1 cellular context compared by ENCODE assay signal in genomic region chr15:41972341-41973237, GRCh38.
TF ChIP-seq lines count a peak whose summit lies in the region.

Gene EHD4 (minus strand): TSS chr15:41972557. CDS start chr15:41972494, 63 bp downstream.

TF ChIP-seq in HEK293, 187 proteins besides CTCF, POLR2A, EP300 and RAD21 (continued from another document and continues in another):
- TF ChIP-seq ZBTB20 (tag by site-specific recombination; IDR thresholded peaks at IDR 0.05), result peak; percentile 32; the same call in 1 of the 2 replicates
- peak; percentile 83 for TF ChIP-seq ATF2 (tag by site-specific recombination; IDR thresholded peaks at IDR 0.05; ENCODE audit: low read depth)
- TF ChIP-seq SP2 (tag by site-specific recombination; IDR thresholded peaks at IDR 0.05), result peak; percentile 87
- TF ChIP-seq RBAK (tag by site-specific recombination; IDR thresholded peaks at IDR 0.05), result no peak
- TF ChIP-seq KLF1 (tag by site-specific recombination; IDR thresholded peaks at IDR 0.05), result peak; percentile 50
- peak; percentile 54 for TF ChIP-seq PATZ1 (tag by site-specific recombination; IDR thresholded peaks at IDR 0.05)
- no peak; the same call in 1 of the 2 replicates for TF ChIP-seq ZNF660 (tag by site-specific recombination; IDR thresholded peaks at IDR 0.05)
- no peak for TF ChIP-seq ZNF555 (tag by site-specific recombination; conservative IDR thresholded peaks at IDR 0.05)
- TF ChIP-seq ZNF560 (tag by site-specific recombination; IDR thresholded peaks at IDR 0.05; ENCODE audit: borderline replicate concordance), result no peak
- no peak for TF ChIP-seq ZNF677 (tag by site-specific recombination; IDR thresholded peaks at IDR 0.05)
- TF ChIP-seq ZNF544 (tag by site-specific recombination; IDR thresholded peaks at IDR 0.05), result no peak
- no peak; the same call in 1 of the 2 replicates for TF ChIP-seq SP7 (tag by site-specific recombination; IDR thresholded peaks at IDR 0.05)
- TF ChIP-seq YY1 (tag by site-specific recombination; IDR thresholded peaks at IDR 0.05), result peak; percentile 17; the same call in 1 of the 2 replicates
- no peak for TF ChIP-seq INSM2 (tag by site-specific recombination; IDR thresholded peaks at IDR 0.05)
- TF ChIP-seq ZNF785 (tag by site-specific recombination; IDR thresholded peaks at IDR 0.05), result no peak
- TF ChIP-seq MEIS1 (CRISPR knock-in tag; IDR thresholded peaks at IDR 0.05; ENCODE audit: borderline replicate concordance), result no peak
- TF ChIP-seq HOXC10 (CRISPR knock-in tag; IDR thresholded peaks at IDR 0.05), result 0 out of 2 replicates have a peak, but pooled peaks have one; percentile 80
- peak; percentile 64 for TF ChIP-seq SP3 (tag by site-specific recombination; IDR thresholded peaks at IDR 0.05)
- TF ChIP-seq HOXD13 (CRISPR knock-in tag; IDR thresholded peaks at IDR 0.05; ENCODE audit: borderline replicate concordance), result no peak
- peak; percentile 17; the same call in 1 of the 2 replicates for TF ChIP-seq ZNF600 (tag by site-specific recombination; IDR thresholded peaks at IDR 0.05)
- peak; percentile 97 for TF ChIP-seq ZNF335 (tag by site-specific recombination; conservative IDR thresholded peaks at IDR 0.05)
- TF ChIP-seq ZSCAN5A (tag by site-specific recombination; IDR thresholded peaks at IDR 0.05), result peak; percentile 42; the same call in 1 of the 2 replicates
- TF ChIP-seq ZNF280D (tag by site-specific recombination; IDR thresholded peaks at IDR 0.05), result no peak
- peak; percentile 65 for TF ChIP-seq ZEB2 (tag by site-specific recombination; IDR thresholded peaks at IDR 0.05)
- TF ChIP-seq ZNF10 (tag by site-specific recombination; IDR thresholded peaks at IDR 0.05), result peak; percentile 86
- no peak for TF ChIP-seq PRDM4 (tag by site-specific recombination; IDR thresholded peaks at IDR 0.05)
- peak; percentile 80 for TF ChIP-seq ZBTB17 (tag by site-specific recombination; IDR thresholded peaks at IDR 0.05)
- TF ChIP-seq ZBTB49 (tag by site-specific recombination; IDR thresholded peaks at IDR 0.05; ENCODE audit: low read depth), result no peak
- TF ChIP-seq HIC1 (tag by site-specific recombination; IDR thresholded peaks at IDR 0.05), result peak; percentile 95
- TF ChIP-seq ZFHX2 (tag by site-specific recombination; conservative IDR thresholded peaks at IDR 0.05), result peak; percentile 33; the same call in 1 of the 2 replicates
- TF ChIP-seq ZBTB10 (tag by site-specific recombination; IDR thresholded peaks at IDR 0.05), result no peak
- TF ChIP-seq ZBTB21 (tag by site-specific recombination; IDR thresholded peaks at IDR 0.05), result peak; percentile 65
- no peak for TF ChIP-seq IKZF3 (tag by site-specific recombination; IDR thresholded peaks at IDR 0.05)
- TF ChIP-seq ZNF792 (tag by site-specific recombination; IDR thresholded peaks at IDR 0.05), result no peak
- TF ChIP-seq KLF8 (tag by site-specific recombination; IDR thresholded peaks at IDR 0.05), result peak; percentile 56; the same call in 1 of the 2 replicates
- TF ChIP-seq KLF9 (tag by site-specific recombination; IDR thresholded peaks at IDR 0.05; ENCODE audit: low read depth), result peak; percentile 21; the same call in 1 of the 2 replicates
- 0 out of 2 replicates have a peak, but pooled peaks have one; percentile 45 for TF ChIP-seq ZNF692 (tag by site-specific recombination; IDR thresholded peaks at IDR 0.05)
